1 cellular context compared by ENCODE assay signal in genomic region chr17:50145532-50146229, GRCh38.
TF ChIP-seq lines count a peak whose summit lies in the region.

No MANE protein-coding gene starts in this region.

TF ChIP-seq in IMR-90, 13 proteins besides CTCF, POLR2A, EP300 and RAD21:
- TF ChIP-seq MAFK (IDR thresholded peaks at IDR 0.05; ENCODE audit: low read depth, low read length) (no peak), CEBPB (IDR thresholded peaks at IDR 0.05; ENCODE audit: low read depth, low read length) (no peak), RFX5 (IDR thresholded peaks at IDR 0.05; ENCODE audit: low read depth, low read length) (no peak), FOS (IDR thresholded peaks at IDR 0.05; ENCODE audit: low read depth, low read length) (no peak), MAZ (IDR thresholded peaks at IDR 0.05; ENCODE audit: borderline replicate concordance, low read depth, low read length) (no peak), CHD1 (IDR thresholded peaks at IDR 0.05; ENCODE audit: low read depth, low read length) (no peak), NFE2L2 (IDR thresholded peaks at IDR 0.05; ENCODE audit: low read depth, low read length) (no peak), RCOR1 (IDR thresholded peaks at IDR 0.05; ENCODE audit: insufficient replicate concordance, low read length) (no peak), SMC3 (IDR thresholded peaks at IDR 0.05; ENCODE audit: low read depth, low read length) (no peak), BHLHE40 (IDR thresholded peaks at IDR 0.05; ENCODE audit: low read depth, low read length) (no peak), MXI1 (IDR thresholded peaks at IDR 0.05; ENCODE audit: borderline replicate concordance, low read depth, low read length) (no peak)
- TF ChIP-seq, protein P1, sequence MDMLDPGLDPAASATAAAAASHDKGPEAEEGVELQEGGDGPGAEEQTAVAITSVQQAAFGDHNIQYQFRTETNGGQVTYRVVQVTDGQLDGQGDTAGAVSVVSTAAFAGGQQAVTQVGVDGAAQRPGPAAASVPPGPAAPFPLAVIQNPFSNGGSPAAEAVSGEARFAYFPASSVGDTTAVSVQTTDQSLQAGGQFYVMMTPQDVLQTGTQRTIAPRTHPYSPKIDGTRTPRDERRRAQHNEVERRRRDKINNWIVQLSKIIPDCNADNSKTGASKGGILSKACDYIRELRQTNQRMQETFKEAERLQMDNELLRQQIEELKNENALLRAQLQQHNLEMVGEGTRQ (IDR thresholded peaks at IDR 0.05; ENCODE audit: low read depth, low read length): no peak
- TF ChIP-seq, protein P2, sequence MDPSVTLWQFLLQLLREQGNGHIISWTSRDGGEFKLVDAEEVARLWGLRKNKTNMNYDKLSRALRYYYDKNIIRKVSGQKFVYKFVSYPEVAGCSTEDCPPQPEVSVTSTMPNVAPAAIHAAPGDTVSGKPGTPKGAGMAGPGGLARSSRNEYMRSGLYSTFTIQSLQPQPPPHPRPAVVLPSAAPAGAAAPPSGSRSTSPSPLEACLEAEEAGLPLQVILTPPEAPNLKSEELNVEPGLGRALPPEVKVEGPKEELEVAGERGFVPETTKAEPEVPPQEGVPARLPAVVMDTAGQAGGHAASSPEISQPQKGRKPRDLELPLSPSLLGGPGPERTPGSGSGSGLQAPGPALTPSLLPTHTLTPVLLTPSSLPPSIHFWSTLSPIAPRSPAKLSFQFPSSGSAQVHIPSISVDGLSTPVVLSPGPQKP (IDR thresholded peaks at IDR 0.05; ENCODE audit: borderline replicate concordance, low read depth, low read length): no peak
